ENCODE assay signal across 21 cellular contexts in the genomic region with DNA sequence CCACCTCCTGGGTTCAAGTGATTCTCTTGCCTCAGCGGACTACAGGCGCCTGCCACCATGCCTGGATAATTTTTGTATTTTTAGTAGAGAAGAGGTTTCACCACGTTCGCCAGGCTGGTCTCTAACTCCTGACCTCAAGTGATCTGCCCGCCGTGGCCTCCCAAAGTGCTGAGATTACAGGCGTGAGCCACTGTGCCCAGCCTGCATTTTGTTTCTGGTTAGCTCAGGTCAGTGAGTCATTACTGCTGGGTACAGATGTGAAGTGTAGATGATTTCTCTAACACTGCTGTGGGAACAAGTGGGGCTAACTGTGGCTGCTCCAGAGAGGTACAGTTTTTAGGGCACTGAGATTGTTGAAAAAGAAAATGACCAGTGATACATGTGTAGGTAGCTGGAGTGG.
DNase-seq lines count a peak whose midpoint lies in the region; ATAC-seq, FAIRE-seq and TF ChIP-seq lines count a peak whose summit lies in the region.
"Had no signal": no experiment of that assay in that cellular context is flagged by ENCODE, and none has a peak within 500 bp of the region (broad histone marks: within the 10 kb centered on the region; RNA-seq: fewer than 3 reads in every experiment).

No MANE protein-coding gene starts in this region.

- H4K20me1 ChIP-seq in astrocyte (ENCODE audit: insufficient read depth, low read length), result no peaks in the 10 kb centered on the region

- 57 to 63% methylated on average over 7 of the region's 7 CpGs for WGBS in heart right ventricle, 2 donors

- peaks cover 4% of the 10 kb centered on the region for H3K36me3 Mint-ChIP-seq in astrocyte (ENCODE audit: low read depth, unreplicated experiment)
- H3K36me3 Mint-ChIP-seq: natural killer cell treated with Interleukin-12 subunit alpha and Interleukin-12 subunit beta and Interleukin-15 and Interleukin-18, amount 100 ng/mL, for 72 hours had no signal

- intact Hi-C loops in Right ventricle myocardium superior (cut with DNase I), result no loop called here
- intact Hi-C loops in cardiac septum (cut with DNase I), result no loop called here
- intact Hi-C loops in heart right ventricle (cut with DNase I), result no loop called here

- H3K4me3 ChIP-seq in astrocyte (ENCODE audit: insufficient read depth, low read depth, low read length) (no peak overlapping the region), heart right ventricle (no peak overlapping the region), Peyer's patch (no peak overlapping the region)
- H3K4me3 ChIP-seq: GM12878, lung had no signal

- peak; percentile 45 for DNase-seq in Right ventricle myocardium superior
- DNase-seq in cardiac septum (ENCODE audit: low spot score), result no peak
- peak; percentile 57 for DNase-seq in astrocyte (ENCODE audit: low read depth)
- peak; percentile 11 to 20 for DNase-seq in heart right ventricle
- no peak for DNase-seq in COLO829 (ENCODE audit: low spot score)
- DNase-seq in activated CD4-positive, alpha-beta T cell treated with anti-CD3 and anti-CD28 coated beads for 48 hours, result no peak
- no peak for DNase-seq in Peyer's patch
- DNase-seq: activated CD8-positive, alpha-beta memory T cell treated with anti-CD3 and anti-CD28 coated beads, Interleukin-2, amount 50 U/mL, for 4 hours; activated naive CD4-positive, alpha-beta T cell treated with anti-CD3 and anti-CD28 coated beads for 36 hours; caudate nucleus; effector CD8-positive, alpha-beta T cell; NCI-H1436; NCI-H226; SIG-M5; stimulated activated CD4-positive, alpha-beta T cell treated with anti-CD3 and anti-CD28 coated beads, Interleukin-15, amount 100 ng/mL, for 24 hours; T-helper 2 cell had no signal

- no peak for TF ChIP-seq POLR2A in Peyer's patch (IDR thresholded peaks at IDR 0.05)

- H3K79me2 ChIP-seq in astrocyte (ENCODE audit: insufficient read depth, low read length), result no peaks in the 10 kb centered on the region

- H3K27ac ChIP-seq in astrocyte (ENCODE audit: low read depth, low read length) (no peak overlapping the region), heart right ventricle (no peak overlapping the region), Peyer's patch (no peak overlapping the region)
- H3K27ac ChIP-seq: KMS-11 had no signal

- no peak for FAIRE-seq in astrocyte (lab: Jason Lieb, UNC)
- FAIRE-seq: GM12878 had no signal

- H3K9me3 ChIP-seq in astrocyte (ENCODE audit: insufficient read depth, low read depth, low read length) (no peaks in the 10 kb centered on the region), heart right ventricle (no peaks in the 10 kb centered on the region), Peyer's patch (no peaks in the 10 kb centered on the region)

- H3K9me3 Mint-ChIP-seq in astrocyte (ENCODE audit: unreplicated experiment), result peaks cover 3% of the 10 kb centered on the region
- H3K9me3 Mint-ChIP-seq: activated naive CD4-positive, alpha-beta T cell treated with anti-CD3 and anti-CD28 coated beads for 36 hours; natural killer cell treated with Interleukin-12 subunit alpha and Interleukin-12 subunit beta and Interleukin-15 and Interleukin-18, amount 100 ng/mL, for 72 hours had no signal

- H3K36me3 ChIP-seq in astrocyte (ENCODE audit: insufficient read depth, low read length), result no peaks in the 10 kb centered on the region
- H3K36me3 ChIP-seq in heart right ventricle, result no peaks in the 10 kb centered on the region
- no peaks in the 10 kb centered on the region for H3K36me3 ChIP-seq in Peyer's patch

- H3K4me2 ChIP-seq in astrocyte (ENCODE audit: low read length), result no peak overlapping the region
- H3K4me2 ChIP-seq: KMS-11 had no signal

- ATAC-seq in Right ventricle myocardium superior (ENCODE audit: poor library complexity) (peak; percentile 74), heart right ventricle (peak in 7 of 8 donors; percentile 11 to 95 (median 76)), GM21576 (IDR thresholded peaks at IDR 0.05; ENCODE audit: unreplicated experiment) (no peak)
- ATAC-seq: GM12878; natural killer cell treated with Interleukin-12 subunit alpha and Interleukin-12 subunit beta and Interleukin-15 and Interleukin-18, amount 100 ng/mL, for 72 hours had no signal

- no peak overlapping the region for H2AFZ ChIP-seq in astrocyte (ENCODE audit: low read depth, low read length)

- no peaks in the 10 kb centered on the region for H3K27me3 Mint-ChIP-seq in astrocyte (ENCODE audit: low read depth, unreplicated experiment)

- H3K4me1 ChIP-seq in astrocyte (ENCODE audit: insufficient read depth, low read length), result peaks cover under 1% of the 10 kb centered on the region
- peaks cover 0 to 11% (median 8%) of the 10 kb centered on the region in 9 donors for H3K4me1 ChIP-seq in heart right ventricle
- no peaks in the 10 kb centered on the region for H3K4me1 ChIP-seq in Peyer's patch

- H3K4me1 Mint-ChIP-seq in astrocyte (ENCODE audit: low read depth, unreplicated experiment), result peaks cover 18% of the 10 kb centered on the region

- no peak overlapping the region for H3K9ac ChIP-seq in astrocyte (ENCODE audit: low read length)
- H3K9ac ChIP-seq: KMS-11 had no signal

- TF ChIP-seq CTCF in astrocyte (IDR thresholded peaks at IDR 0.05; ENCODE audit: insufficient read depth, low read depth, low read length), result no peak
- no peak for TF ChIP-seq CTCF in heart right ventricle (IDR thresholded peaks at IDR 0.05)
- TF ChIP-seq CTCF in Peyer's patch (IDR thresholded peaks at IDR 0.05), result no peak

- H3K27me3 ChIP-seq in astrocyte (ENCODE audit: insufficient read depth, low read length) (no peaks in the 10 kb centered on the region), heart right ventricle (no peaks in the 10 kb centered on the region), Peyer's patch (no peaks in the 10 kb centered on the region)

- no peak overlapping the region for H3K4me3 Mint-ChIP-seq in astrocyte (ENCODE audit: unreplicated experiment)
- H3K4me3 Mint-ChIP-seq: activated naive CD4-positive, alpha-beta T cell treated with anti-CD3 and anti-CD28 coated beads for 36 hours; natural killer cell treated with Interleukin-12 subunit alpha and Interleukin-12 subunit beta and Interleukin-15 and Interleukin-18, amount 100 ng/mL, for 72 hours had no signal

- peak overlapping the region; percentile 45 for H3K27ac Mint-ChIP-seq in astrocyte (ENCODE audit: unreplicated experiment)
- H3K27ac Mint-ChIP-seq: activated naive CD4-positive, alpha-beta T cell treated with anti-CD3 and anti-CD28 coated beads for 36 hours; natural killer cell treated with Interleukin-12 subunit alpha and Interleukin-12 subunit beta and Interleukin-15 and Interleukin-18, amount 100 ng/mL, for 72 hours had no signal

Comparison
In these comparisons a context has a peak if more than half of its experiments do, and no peak if none do; other contexts are left out.
1. DNase-seq: peak in Right ventricle myocardium superior (single experiment), astrocyte (single experiment) and heart right ventricle (2 of 2); none in cardiac septum (single experiment), COLO829 (single experiment), activated CD4-positive, alpha-beta T cell treated with anti-CD3 and anti-CD28 coated beads for 48 hours (single experiment) and Peyer's patch (0 of 3).